Comparison of ENCODE assay signal across 1 cellular context in the genomic region with DNA sequence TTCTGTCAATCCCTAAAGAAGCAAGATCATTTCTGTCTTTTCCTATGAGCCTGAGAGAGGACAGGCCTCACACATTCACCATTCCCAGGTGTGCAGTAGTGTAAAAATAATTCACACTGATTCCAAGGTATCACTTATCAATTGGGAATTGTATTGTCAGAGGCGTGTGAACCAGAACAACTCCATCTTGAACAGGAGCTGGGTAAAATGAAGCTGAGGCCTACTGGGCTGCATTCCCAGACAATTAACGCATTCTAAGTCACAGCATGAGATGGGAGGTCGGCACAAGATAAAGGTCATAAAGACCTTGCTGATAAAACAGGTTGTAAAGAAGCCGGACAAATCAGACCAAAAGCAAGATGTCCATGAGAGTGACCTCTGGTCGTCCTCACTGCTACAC.
TF ChIP-seq lines count a peak whose summit lies in the region.

No MANE protein-coding gene starts in this region.

TF ChIP-seq in K562, 482 proteins besides CTCF, POLR2A, EP300 and RAD21 (continued from another document):
- TF ChIP-seq, protein P1, sequence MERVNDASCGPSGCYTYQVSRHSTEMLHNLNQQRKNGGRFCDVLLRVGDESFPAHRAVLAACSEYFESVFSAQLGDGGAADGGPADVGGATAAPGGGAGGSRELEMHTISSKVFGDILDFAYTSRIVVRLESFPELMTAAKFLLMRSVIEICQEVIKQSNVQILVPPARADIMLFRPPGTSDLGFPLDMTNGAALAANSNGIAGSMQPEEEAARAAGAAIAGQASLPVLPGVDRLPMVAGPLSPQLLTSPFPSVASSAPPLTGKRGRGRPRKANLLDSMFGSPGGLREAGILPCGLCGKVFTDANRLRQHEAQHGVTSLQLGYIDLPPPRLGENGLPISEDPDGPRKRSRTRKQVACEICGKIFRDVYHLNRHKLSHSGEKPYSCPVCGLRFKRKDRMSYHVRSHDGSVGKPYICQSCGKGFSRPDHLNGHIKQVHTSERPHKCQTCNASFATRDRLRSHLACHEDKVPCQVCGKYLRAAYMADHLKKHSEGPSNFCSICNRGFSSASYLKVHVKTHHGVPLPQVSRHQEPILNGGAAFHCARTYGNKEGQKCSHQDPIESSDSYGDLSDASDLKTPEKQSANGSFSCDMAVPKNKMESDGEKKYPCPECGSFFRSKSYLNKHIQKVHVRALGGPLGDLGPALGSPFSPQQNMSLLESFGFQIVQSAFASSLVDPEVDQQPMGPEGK (CRISPR knock-in tag; IDR thresholded peaks at IDR 0.05; ENCODE audit: borderline replicate concordance) = no peak
- TF ChIP-seq DACH1 (IDR thresholded peaks at IDR 0.05; ENCODE audit: partially characterized antibody) (no peak), ZNF696 (CRISPR knock-in tag; conservative IDR thresholded peaks at IDR 0.05) (no peak), ZNF12 (CRISPR knock-in tag; IDR thresholded peaks at IDR 0.05) (no peak), RBM14 (IDR thresholded peaks at IDR 0.05; ENCODE audit: borderline replicate concordance, insufficient read depth, low read depth, low read length) (no peak), TGIF2 (CRISPR knock-in tag; IDR thresholded peaks at IDR 0.05) (no peak), SMAD3 (CRISPR knock-in tag; conservative IDR thresholded peaks at IDR 0.05) (peak; percentile 85; the same call in 1 of the 2 replicates)
- TF ChIP-seq, protein P2, sequence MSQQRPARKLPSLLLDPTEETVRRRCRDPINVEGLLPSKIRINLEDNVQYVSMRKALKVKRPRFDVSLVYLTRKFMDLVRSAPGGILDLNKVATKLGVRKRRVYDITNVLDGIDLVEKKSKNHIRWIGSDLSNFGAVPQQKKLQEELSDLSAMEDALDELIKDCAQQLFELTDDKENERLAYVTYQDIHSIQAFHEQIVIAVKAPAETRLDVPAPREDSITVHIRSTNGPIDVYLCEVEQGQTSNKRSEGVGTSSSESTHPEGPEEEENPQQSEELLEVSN (IDR thresholded peaks at IDR 0.05; ENCODE audit: borderline replicate concordance in 1 of 2, extremely low read depth in 1 of 2, insufficient read depth in 1 of 2, insufficient read length in 1 of 2, low read depth in 1 of 2, low read length in 1 of 2, poor library complexity in 1 of 2, severe bottlenecking in 1 of 2) = no peak
